ENCODE assay signal across 15 cellular contexts in genomic region chr17:80695979-80696378, GRCh38.
DNase-seq lines count a peak whose midpoint lies in the region; FAIRE-seq and TF ChIP-seq lines count a peak whose summit lies in the region.
"Had no signal": no experiment of that assay in that cellular context is flagged by ENCODE, and none has a peak within 500 bp of the region (broad histone marks: within the 10 kb centered on the region; RNA-seq: fewer than 3 reads in every experiment).

No MANE protein-coding gene starts in this region.

- no peak for TF ChIP-seq RAD21 in H1 (IDR thresholded peaks at IDR 0.05 in 1 of 2, conservative IDR thresholded peaks at IDR 0.05 in 1 of 2; ENCODE audit: low read depth in 2 of 2, low read length in 2 of 2)

- H4K20me1 ChIP-seq in H1 (replicated peaks in 1 of 2; ENCODE audit: control insufficient read depth in 1 of 2, insufficient read depth in 2 of 2, low read length in 2 of 2): no peaks in the 10 kb centered on the region

- no peak overlapping the region for H3K4ac ChIP-seq in H1 (replicated peaks; ENCODE audit: insufficient read length, low read depth, low read length)

- TF ChIP-seq CTCF in RWPE1 (conservative IDR thresholded peaks at IDR 0.05; ENCODE audit: low read depth) (no peak), H1 (IDR thresholded peaks at IDR 0.05; ENCODE audit: control extremely low read depth in 1 of 3, insufficient read depth in 1 of 3, low read depth in 1 of 3, low read length in 3 of 3) (no peak), type B pancreatic cell (conservative IDR thresholded peaks at IDR 0.05) (no peak)

- peak overlapping the region; percentile 99; the same call in 1 of the 2 replicates for H2BK5ac ChIP-seq in H1 (ENCODE audit: low read depth, low read length)

- 82% methylated on average over 4 of the region's 4 CpGs; no CpG with 5 or more reads in 1 of the 2 experiments for WGBS in H1 (ENCODE audit: extremely low coverage in 1 of 2, insufficient coverage in 1 of 2, insufficient read length in 1 of 2, insufficient replicate concordance in 2 of 2, low coverage in 1 of 2, low lambda C conversion rate in 2 of 2, missing lambda C conversion rate in 1 of 2), 2 experiments

- FAIRE-seq in H1 (lab: Jason Lieb, UNC): no peak

- peaks cover 6% of the 10 kb centered on the region for H3K9me3 Mint-ChIP-seq in activated naive CD4-positive, alpha-beta T cell treated with anti-CD3 and anti-CD28 coated beads, Interleukin-2, amount 50 U/mL, for 24 hours
- peaks cover 5% of the 10 kb centered on the region for H3K9me3 Mint-ChIP-seq in activated naive CD4-positive, alpha-beta T cell treated with anti-CD3 and anti-CD28 coated beads for 36 hours
- H3K9me3 Mint-ChIP-seq in type B pancreatic cell: peaks cover 12% of the 10 kb centered on the region

- no peak for DNase-seq in activated naive CD4-positive, alpha-beta T cell treated with anti-CD3 and anti-CD28 coated beads for 36 hours
- DNase-seq in RWPE1 (ENCODE audit: low spot score): no peak
- DNase-seq in H1 (ENCODE audit: low read depth in 1 of 2, low spot score in 2 of 2): no peak
- DNase-seq in type B pancreatic cell (ENCODE audit: extremely low spot score, unreplicated experiment): no peak
- no peak for DNase-seq in epidermal melanocyte (ENCODE audit: insufficient read length, low spot score)
- DNase-seq in NCI-H446 treated with DMSO at 0.1 percent for 48 hours (lab: John Stamatoyannopoulos, UW): no peak
- DNase-seq in stimulated activated CD4-positive, alpha-beta T cell treated with anti-CD3 and anti-CD28 coated beads, Interleukin-15, amount 100 ng/mL, for 24 hours: no peak
- DNase-seq: HFFc6, kidney glomerular epithelial cell, NCI-H1436, posterior cingulate gyrus had no signal

- H2BK20ac ChIP-seq in H1 (ENCODE audit: low read length): no peak overlapping the region

- peaks cover 0 to 80% of the 10 kb centered on the region in 2 experiments; a peak in 3 of 4 replicates for H3K79me2 ChIP-seq in H1 (ENCODE audit: control insufficient read depth in 1 of 2, insufficient read depth in 2 of 2, low read length in 2 of 2)

- intact Hi-C loops in activated naive CD4-positive, alpha-beta T cell treated with anti-CD3 and anti-CD28 coated beads for 36 hours (cut with micrococcal nuclease): no loop called here

- POLR2A ChIA-PET in RWPE1 (lab: Yijun Ruan, JAX; ENCODE audit: low non-redundant PET) (no interaction called here), H1 (lab: Charles Lee; ENCODE audit: partially characterized antibody) (interaction anchor here (0.9 kb wide), 1 partner anchor 241 kb away, joined by 3 read pairs; no protein-coding TSS in a partner anchor)

- H2BK12ac ChIP-seq in H1 (ENCODE audit: low read depth, low read length): no peak overlapping the region; the same call in 1 of the 2 replicates

- no peak overlapping the region; the same call in 1 of the 2 replicates for H4K8ac ChIP-seq in H1 (ENCODE audit: extremely low read depth, insufficient read depth, low read length)

- no peak overlapping the region for H4K5ac ChIP-seq in H1 (ENCODE audit: insufficient read length, low read depth, low read length)

- H3K23ac ChIP-seq in H1 (ENCODE audit: insufficient read length): no peak overlapping the region

- peak overlapping the region; percentile 71 for H3K27ac ChIP-seq in RWPE1
- H3K27ac ChIP-seq in H1 (ENCODE audit: low read depth, low read length): no peak overlapping the region
- H3K27ac ChIP-seq: KMS-11 had no signal

- no peak overlapping the region for H3K56ac ChIP-seq in H1 (replicated peaks; ENCODE audit: insufficient read length, low read depth, low read length)

- peaks cover 68% of the 10 kb centered on the region for H3K4me1 Mint-ChIP-seq in activated naive CD4-positive, alpha-beta T cell treated with anti-CD3 and anti-CD28 coated beads, Interleukin-2, amount 50 U/mL, for 24 hours
- peaks cover 45% of the 10 kb centered on the region for H3K4me1 Mint-ChIP-seq in activated naive CD4-positive, alpha-beta T cell treated with anti-CD3 and anti-CD28 coated beads for 36 hours (ENCODE audit: low read depth)
- H3K4me1 Mint-ChIP-seq in type B pancreatic cell (ENCODE audit: unreplicated experiment): peaks cover 47% of the 10 kb centered on the region

- H3K9ac ChIP-seq in H1 (replicated peaks in 1 of 4; ENCODE audit: extremely low read depth in 1 of 4, low read depth in 3 of 4, low read length in 3 of 4): no peak overlapping the region
- H3K9ac ChIP-seq: KMS-11 had no signal

- no peaks in the 10 kb centered on the region; a peak in 2 of 4 replicates for H3K9me3 ChIP-seq in H1 (ENCODE audit: insufficient read depth in 2 of 2, low read depth in 1 of 2, low read length in 1 of 2)

- H3K36me3 Mint-ChIP-seq in activated naive CD4-positive, alpha-beta T cell treated with anti-CD3 and anti-CD28 coated beads, Interleukin-2, amount 50 U/mL, for 24 hours: peaks cover 4% of the 10 kb centered on the region
- no peaks in the 10 kb centered on the region for H3K36me3 Mint-ChIP-seq in activated naive CD4-positive, alpha-beta T cell treated with anti-CD3 and anti-CD28 coated beads for 36 hours (ENCODE audit: low read depth)
- peaks cover 6% of the 10 kb centered on the region for H3K36me3 Mint-ChIP-seq in type B pancreatic cell

- H3K14ac ChIP-seq in H1 (ENCODE audit: insufficient read length): no peak overlapping the region

- H3K36me3 ChIP-seq in H1 (ENCODE audit: control insufficient read depth in 2 of 4, insufficient read depth in 4 of 4, low read length in 3 of 4): no peaks in the 10 kb centered on the region

- TF ChIP-seq POLR2A in H1 (IDR thresholded peaks at IDR 0.05; ENCODE audit: control extremely low read depth in 1 of 2, low read depth in 2 of 2, low read length in 2 of 2): no peak

- H3K23me2 ChIP-seq in H1 (ENCODE audit: low read depth, low read length): peaks cover 9% of the 10 kb centered on the region; the same call in 1 of the 2 replicates

- H2AK5ac ChIP-seq in H1 (ENCODE audit: low read depth, low read length): no peak overlapping the region

- 0 out of 2 replicates have a peak overlapping the region, but pooled peaks have one; percentile 37 for H2BK15ac ChIP-seq in H1 (ENCODE audit: low read length)

- peak overlapping the region; percentile 83 for H3K27ac Mint-ChIP-seq in activated naive CD4-positive, alpha-beta T cell treated with anti-CD3 and anti-CD28 coated beads, Interleukin-2, amount 50 U/mL, for 24 hours
- H3K27ac Mint-ChIP-seq in activated naive CD4-positive, alpha-beta T cell treated with anti-CD3 and anti-CD28 coated beads for 36 hours: no peak overlapping the region
- H3K27ac Mint-ChIP-seq in type B pancreatic cell: peak overlapping the region; percentile 32
- H3K27ac Mint-ChIP-seq: B cell, HFFc6 had no signal

- no peak overlapping the region for H3K4me2 ChIP-seq in H1 (ENCODE audit: insufficient read depth in 1 of 2, low read depth in 2 of 2, low read length in 2 of 2)
- H3K4me2 ChIP-seq: KMS-11 had no signal

- CTCF ChIA-PET in activated naive CD4-positive, alpha-beta T cell treated with anti-CD3 and anti-CD28 coated beads for 36 hours (lab: Charles Lee): no interaction called here
- CTCF ChIA-PET in RWPE1 (lab: Yijun Ruan, JAX) (interaction anchor here (0.6 to 0.7 kb wide), 2 partner anchors 47 to 58 kb away, joined by 3 to 4 read pairs; no protein-coding TSS in a partner anchor), H1 (lab: Charles Lee; ENCODE audit: partially characterized antibody) (interaction anchor here (1.1 kb wide), 1 partner anchor 11 kb away, joined by 4 read pairs; no protein-coding TSS in a partner anchor)

- peak overlapping the region; percentile 15 for H4K91ac ChIP-seq in H1 (replicated peaks; ENCODE audit: insufficient read length, low read length)

- no peak overlapping the region for H2BK120ac ChIP-seq in H1 (replicated peaks; ENCODE audit: low read depth, low read length)

- H3K4me3 Mint-ChIP-seq in activated naive CD4-positive, alpha-beta T cell treated with anti-CD3 and anti-CD28 coated beads, Interleukin-2, amount 50 U/mL, for 24 hours: peak overlapping the region; percentile 30
- no peak overlapping the region for H3K4me3 Mint-ChIP-seq in activated naive CD4-positive, alpha-beta T cell treated with anti-CD3 and anti-CD28 coated beads for 36 hours
- no peak overlapping the region for H3K4me3 Mint-ChIP-seq in type B pancreatic cell
- H3K4me3 Mint-ChIP-seq: B cell; central memory CD8-positive, alpha-beta T cell; HFFc6 had no signal

- H3K27me3 ChIP-seq in H1 (replicated peaks in 1 of 4; ENCODE audit: control insufficient read depth in 3 of 4, extremely low read depth in 1 of 4, insufficient read depth in 3 of 4, low read length in 3 of 4): no peaks in the 10 kb centered on the region

- TF ChIP-seq EP300 in H1 (IDR thresholded peaks at IDR 0.05; ENCODE audit: borderline replicate concordance in 1 of 2, low read depth in 2 of 2, low read length in 2 of 2): no peak

- no peaks in the 10 kb centered on the region for H3K27me3 Mint-ChIP-seq in activated naive CD4-positive, alpha-beta T cell treated with anti-CD3 and anti-CD28 coated beads, Interleukin-2, amount 50 U/mL, for 24 hours
- no peaks in the 10 kb centered on the region for H3K27me3 Mint-ChIP-seq in activated naive CD4-positive, alpha-beta T cell treated with anti-CD3 and anti-CD28 coated beads for 36 hours (ENCODE audit: low read depth)
- H3K27me3 Mint-ChIP-seq in type B pancreatic cell: no peaks in the 10 kb centered on the region
- H3K27me3 Mint-ChIP-seq: B cell; central memory CD8-positive, alpha-beta T cell had no signal

- no peak overlapping the region for H2AFZ ChIP-seq in H1 (ENCODE audit: low read length)

- H3K4me3 ChIP-seq in H1 (ENCODE audit: extremely low read depth in 1 of 4, insufficient read depth in 2 of 4, low read depth in 3 of 4, low read length in 4 of 4): no peak overlapping the region

- 0 out of 2 replicates have a peak overlapping the region, but pooled peaks have one; percentile 54 for H3K18ac ChIP-seq in H1 (ENCODE audit: extremely low read depth, low read length)

- H3K4me1 ChIP-seq in H1 (replicated peaks in 1 of 4; ENCODE audit: control insufficient read depth in 3 of 4, insufficient read depth in 4 of 4, low read length in 3 of 4): peaks cover 0 to 31% (median 19%) of the 10 kb centered on the region in 4 experiments; a peak in 5 of 7 replicates

- peaks cover 12% of the 10 kb centered on the region; the same call in 1 of the 2 replicates for H3K79me1 ChIP-seq in H1 (ENCODE audit: low read depth, low read length)

TF ChIP-seq in H1, 55 proteins besides CTCF, POLR2A, EP300 and RAD21 (continues in another document):
- TF ChIP-seq ATF2 (IDR thresholded peaks at IDR 0.05; ENCODE audit: low read length): no peak
- TF ChIP-seq EZH2 (IDR thresholded peaks at IDR 0.05; ENCODE audit: low read depth, low read length, severe bottlenecking): no peak
